In the genomic region with DNA sequence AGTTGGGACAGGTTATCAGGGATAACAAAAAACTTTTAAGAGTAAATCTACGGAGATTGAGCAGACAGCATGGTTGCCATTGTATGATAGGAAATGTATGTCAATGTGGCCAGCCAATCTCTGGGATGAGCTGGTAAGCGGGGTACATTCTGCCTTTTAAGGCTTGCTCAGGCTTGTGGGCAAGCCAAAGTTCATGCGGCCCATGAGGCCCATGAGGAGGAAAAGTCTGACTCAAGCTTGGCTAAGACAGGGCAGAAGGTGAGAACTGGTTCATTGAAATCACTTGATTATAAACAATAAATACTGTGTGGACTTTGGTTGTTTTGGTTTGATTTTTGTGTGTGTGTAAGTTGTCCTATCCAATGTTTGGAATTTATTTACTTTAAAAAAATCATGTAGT, we compare ENCODE assay signal across 33 cellular contexts.
"Had no signal": no experiment of that assay in that cellular context is flagged by ENCODE, and none has a peak within 500 bp of the region (broad histone marks: within the 10 kb centered on the region; RNA-seq: fewer than 3 reads in every experiment).

No MANE protein-coding gene starts in this region.

- DNase-seq: activated B cell treated with CpG ODN at 0.5 μM for 24 hours; activated CD4-positive, alpha-beta T cell treated with anti-CD3 and anti-CD28 coated beads for 48 hours; activated CD4-positive, alpha-beta T cell treated with anti-CD3 and anti-CD28 coated beads, Interleukin-2, amount 50 U/mL, for 1 hour; activated CD4-positive, alpha-beta T cell treated with anti-CD3 and anti-CD28 coated beads, Interleukin-2, amount 50 U/mL, for 48 hours; activated CD8-positive, alpha-beta memory T cell treated with anti-CD3 and anti-CD28 coated beads, Interleukin-2, amount 10 ng/mL, durations not matched to agents 7 days and 5 days; activated CD8-positive, alpha-beta memory T cell treated with anti-CD3 and anti-CD28 coated beads, Interleukin-2, amount 50 U/mL, for 4 hours; activated CD8-positive, alpha-beta T cell treated with anti-CD3 and anti-CD28 coated beads, Interleukin-2, amount 10 ng/mL, durations not matched to agents 7 days and 5 days; activated effector memory CD4-positive, alpha-beta T cell treated with anti-CD3 and anti-CD28 coated beads, Interleukin-2, amount 50 U/mL, for 16 hours; activated naive CD4-positive, alpha-beta T cell treated with anti-CD3 and anti-CD28 coated beads for 36 hours; activated naive CD8-positive, alpha-beta T cell treated with anti-CD3 and anti-CD28 coated beads, Interleukin-2, amount 10 ng/mL, durations not matched to agents 7 days and 5 days; activated T-cell treated with anti-CD3 and anti-CD28 coated beads, Interleukin-2, amount 50 U/mL, for 1 hour; activated T-cell treated with anti-CD3 and anti-CD28 coated beads, Interleukin-2, amount 50 U/mL, for 48 hours; central memory CD4-positive, alpha-beta T cell; cerebellar nuclear complex; colonic mucosa; effector CD8-positive, alpha-beta T cell; esophagus squamous epithelium; foreskin melanocyte; head of caudate nucleus; T-helper 17 cell; T1000; WERI-Rb-1 had no signal

- H3K4me3 ChIP-seq: ascending aorta, breast epithelium, cardiac muscle cell, colonic mucosa, esophagus squamous epithelium, gastroesophageal sphincter had no signal

- H3K4me3 Mint-ChIP-seq: activated B cell treated with CpG ODN at 0.5 μM for 24 hours; activated CD8-positive, alpha-beta memory T cell treated with anti-CD3 and anti-CD28 coated beads, Interleukin-2, amount 10 ng/mL, durations not matched to agents 7 days and 5 days; activated CD8-positive, alpha-beta T cell treated with anti-CD3 and anti-CD28 coated beads, Interleukin-2, amount 10 ng/mL, durations not matched to agents 7 days and 5 days; activated naive CD4-positive, alpha-beta T cell treated with anti-CD3 and anti-CD28 coated beads for 36 hours; activated naive CD8-positive, alpha-beta T cell treated with anti-CD3 and anti-CD28 coated beads, Interleukin-2, amount 10 ng/mL, durations not matched to agents 7 days and 5 days; activated T-helper 1 cell treated with anti-CD3 and anti-CD28 coated beads, Interleukin-12 subunit alpha, Interleukin-12 subunit beta, Interleukin-2, Interleukin-4 antibody, amounts not matched to agents 30 ng/mL and 10 ng/mL and 1 ng/mL, durations not matched to agents 14 hours and 24 hours and 36 hours; brain; T-helper 17 cell; T-helper 2 cell treated with Interferon-gamma antibody and Interleukin-4, amounts not matched to agents 5 μg/mL and 100 μg/mL, for 36 hours had no signal

- H3K27ac Mint-ChIP-seq: activated B cell treated with CpG ODN at 0.5 μM for 24 hours; activated CD8-positive, alpha-beta memory T cell treated with anti-CD3 and anti-CD28 coated beads, Interleukin-2, amount 10 ng/mL, durations not matched to agents 7 days and 5 days; activated CD8-positive, alpha-beta T cell treated with anti-CD3 and anti-CD28 coated beads, Interleukin-2, amount 10 ng/mL, durations not matched to agents 7 days and 5 days; activated naive CD4-positive, alpha-beta T cell treated with anti-CD3 and anti-CD28 coated beads for 36 hours; activated naive CD4-positive, alpha-beta T cell treated with anti-CD3 and anti-CD28 coated beads, Interleukin-2, amount 50 U/mL, for 72 hours; activated naive CD8-positive, alpha-beta T cell treated with anti-CD3 and anti-CD28 coated beads, Interleukin-2, amount 10 ng/mL, durations not matched to agents 7 days and 5 days; activated T-helper 1 cell treated with anti-CD3 and anti-CD28 coated beads, Interleukin-12 subunit alpha, Interleukin-12 subunit beta, Interleukin-2, Interleukin-4 antibody, amounts not matched to agents 30 ng/mL and 10 ng/mL and 1 ng/mL, durations not matched to agents 14 hours and 24 hours and 36 hours; activated T-helper 2 cell treated with anti-CD3 and anti-CD28 coated beads, Interferon-gamma antibody, Interleukin-2, Interleukin-4, amounts not matched to agents 10 μg/mL and 5 μg/mL and 100 μg/mL, durations not matched to agents 14 hours and 24 hours and 36 hours; brain; T-helper 17 cell; T-helper 2 cell treated with Interferon-gamma antibody and Interleukin-4, amounts not matched to agents 5 μg/mL and 100 μg/mL, for 36 hours had no signal

- H3K27me3 ChIP-seq: ascending aorta, breast epithelium, cardiac muscle cell, colonic mucosa, esophagus squamous epithelium, gastroesophageal sphincter had no signal

- ATAC-seq: activated CD4-positive, CD25-positive, alpha-beta regulatory T cell treated with anti-CD3 and anti-CD28 coated beads, Interleukin-2, amount 50 U/mL, for 24 hours; activated CD8-positive, alpha-beta memory T cell treated with anti-CD3 and anti-CD28 coated beads, Interleukin-2, amount 10 ng/mL, durations not matched to agents 7 days and 5 days; activated CD8-positive, alpha-beta T cell treated with anti-CD3 and anti-CD28 coated beads, Interleukin-2, amount 10 ng/mL, durations not matched to agents 7 days and 5 days; activated naive CD4-positive, alpha-beta T cell treated with anti-CD3 and anti-CD28 coated beads, Interleukin-2, amount 50 U/mL, for 72 hours; gastroesophageal sphincter; T-helper 17 cell had no signal

- H3K36me3 ChIP-seq: ascending aorta, breast epithelium, cardiac muscle cell, colonic mucosa, esophagus squamous epithelium, gastroesophageal sphincter, WERI-Rb-1 had no signal

- H3K27me3 Mint-ChIP-seq: activated B cell treated with CpG ODN at 0.5 μM for 24 hours; activated CD8-positive, alpha-beta memory T cell treated with anti-CD3 and anti-CD28 coated beads, Interleukin-2, amount 10 ng/mL, durations not matched to agents 7 days and 5 days; activated naive CD8-positive, alpha-beta T cell treated with anti-CD3 and anti-CD28 coated beads, Interleukin-2, amount 10 ng/mL, durations not matched to agents 7 days and 5 days; brain; T-helper 17 cell had no signal

- H3K36me3 Mint-ChIP-seq: activated CD8-positive, alpha-beta memory T cell treated with anti-CD3 and anti-CD28 coated beads, Interleukin-2, amount 10 ng/mL, durations not matched to agents 7 days and 5 days; activated naive CD4-positive, alpha-beta T cell treated with anti-CD3 and anti-CD28 coated beads, Interleukin-2, amount 50 U/mL, for 72 hours; activated naive CD8-positive, alpha-beta T cell treated with anti-CD3 and anti-CD28 coated beads, Interleukin-2, amount 10 ng/mL, durations not matched to agents 7 days and 5 days; brain had no signal

- H3K4me1 ChIP-seq: ascending aorta, breast epithelium, colonic mucosa, esophagus squamous epithelium, gastroesophageal sphincter had no signal

- H3K27ac ChIP-seq: ascending aorta, breast epithelium, cardiac muscle cell, colonic mucosa, epithelial cell of prostate, esophagus squamous epithelium, gastroesophageal sphincter, WERI-Rb-1 had no signal

- H3K9me3 Mint-ChIP-seq: activated naive CD8-positive, alpha-beta T cell treated with anti-CD3 and anti-CD28 coated beads, Interleukin-2, amount 10 ng/mL, durations not matched to agents 7 days and 5 days; brain had no signal

- H3K4me1 Mint-ChIP-seq: activated B cell treated with CpG ODN at 0.5 μM for 24 hours; activated CD8-positive, alpha-beta memory T cell treated with anti-CD3 and anti-CD28 coated beads, Interleukin-2, amount 10 ng/mL, durations not matched to agents 7 days and 5 days; activated naive CD8-positive, alpha-beta T cell treated with anti-CD3 and anti-CD28 coated beads, Interleukin-2, amount 10 ng/mL, durations not matched to agents 7 days and 5 days; brain; T-helper 17 cell had no signal
